1 cellular context compared by ENCODE assay signal in the genomic region with DNA sequence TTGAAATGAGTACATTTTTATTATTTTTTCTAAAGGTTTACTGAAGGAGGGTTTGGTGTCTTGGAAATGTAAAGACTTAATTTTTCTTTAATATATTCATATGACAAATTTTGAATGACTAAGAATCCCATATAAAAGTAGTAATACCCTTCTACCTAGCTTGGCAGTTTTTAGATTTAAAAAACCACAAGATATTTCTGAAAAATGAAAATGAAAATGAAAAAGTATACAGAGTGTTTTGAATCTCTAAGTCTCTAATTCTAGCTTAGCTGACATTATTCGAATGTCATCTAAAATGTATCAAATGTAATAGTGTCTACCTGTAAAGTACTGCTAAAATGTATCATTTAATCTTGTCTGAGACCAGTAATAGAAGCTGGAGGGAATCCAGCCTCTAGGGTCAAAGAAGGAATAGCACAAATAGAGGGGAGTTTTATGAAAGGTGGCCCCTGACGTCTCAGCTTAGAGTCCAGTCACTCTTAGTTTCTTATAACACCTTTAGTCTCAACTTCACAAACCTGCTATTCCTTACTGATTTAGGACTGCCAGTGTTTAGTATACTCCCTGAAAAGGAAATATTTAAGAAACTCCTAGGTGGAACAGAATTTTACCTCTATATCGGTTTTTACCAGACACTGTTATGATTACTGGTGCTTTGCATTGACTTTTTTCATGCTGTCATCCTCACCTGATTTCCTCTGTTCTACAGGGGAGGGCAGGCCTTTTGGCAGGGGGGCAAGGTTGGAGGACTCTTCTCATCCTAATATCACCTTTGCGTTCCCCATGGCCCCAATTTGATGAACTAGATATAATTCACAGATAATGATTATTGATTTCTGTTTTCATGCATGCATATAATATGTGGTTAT.
TF ChIP-seq lines count a peak whose summit lies in the region.

No MANE protein-coding gene starts in this region.

TF ChIP-seq in WTC11, 78 proteins besides CTCF, POLR2A, EP300 and RAD21 (continued from another document):
- TF ChIP-seq JUN (CRISPR knock-in tag; IDR thresholded peaks at IDR 0.05) (no peak), ESRRA (CRISPR knock-in tag; IDR thresholded peaks at IDR 0.05; ENCODE audit: borderline replicate concordance) (no peak), TEAD4 (CRISPR knock-in tag; IDR thresholded peaks at IDR 0.05) (no peak), GABPB1 (CRISPR knock-in tag; IDR thresholded peaks at IDR 0.05) (no peak), ZNF121 (CRISPR knock-in tag; IDR thresholded peaks at IDR 0.05) (no peak)
- TF ChIP-seq, protein P1, sequence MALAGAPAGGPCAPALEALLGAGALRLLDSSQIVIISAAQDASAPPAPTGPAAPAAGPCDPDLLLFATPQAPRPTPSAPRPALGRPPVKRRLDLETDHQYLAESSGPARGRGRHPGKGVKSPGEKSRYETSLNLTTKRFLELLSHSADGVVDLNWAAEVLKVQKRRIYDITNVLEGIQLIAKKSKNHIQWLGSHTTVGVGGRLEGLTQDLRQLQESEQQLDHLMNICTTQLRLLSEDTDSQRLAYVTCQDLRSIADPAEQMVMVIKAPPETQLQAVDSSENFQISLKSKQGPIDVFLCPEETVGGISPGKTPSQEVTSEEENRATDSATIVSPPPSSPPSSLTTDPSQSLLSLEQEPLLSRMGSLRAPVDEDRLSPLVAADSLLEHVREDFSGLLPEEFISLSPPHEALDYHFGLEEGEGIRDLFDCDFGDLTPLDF (CRISPR knock-in tag; IDR thresholded peaks at IDR 0.05), result no peak
- TF ChIP-seq, protein P2, sequence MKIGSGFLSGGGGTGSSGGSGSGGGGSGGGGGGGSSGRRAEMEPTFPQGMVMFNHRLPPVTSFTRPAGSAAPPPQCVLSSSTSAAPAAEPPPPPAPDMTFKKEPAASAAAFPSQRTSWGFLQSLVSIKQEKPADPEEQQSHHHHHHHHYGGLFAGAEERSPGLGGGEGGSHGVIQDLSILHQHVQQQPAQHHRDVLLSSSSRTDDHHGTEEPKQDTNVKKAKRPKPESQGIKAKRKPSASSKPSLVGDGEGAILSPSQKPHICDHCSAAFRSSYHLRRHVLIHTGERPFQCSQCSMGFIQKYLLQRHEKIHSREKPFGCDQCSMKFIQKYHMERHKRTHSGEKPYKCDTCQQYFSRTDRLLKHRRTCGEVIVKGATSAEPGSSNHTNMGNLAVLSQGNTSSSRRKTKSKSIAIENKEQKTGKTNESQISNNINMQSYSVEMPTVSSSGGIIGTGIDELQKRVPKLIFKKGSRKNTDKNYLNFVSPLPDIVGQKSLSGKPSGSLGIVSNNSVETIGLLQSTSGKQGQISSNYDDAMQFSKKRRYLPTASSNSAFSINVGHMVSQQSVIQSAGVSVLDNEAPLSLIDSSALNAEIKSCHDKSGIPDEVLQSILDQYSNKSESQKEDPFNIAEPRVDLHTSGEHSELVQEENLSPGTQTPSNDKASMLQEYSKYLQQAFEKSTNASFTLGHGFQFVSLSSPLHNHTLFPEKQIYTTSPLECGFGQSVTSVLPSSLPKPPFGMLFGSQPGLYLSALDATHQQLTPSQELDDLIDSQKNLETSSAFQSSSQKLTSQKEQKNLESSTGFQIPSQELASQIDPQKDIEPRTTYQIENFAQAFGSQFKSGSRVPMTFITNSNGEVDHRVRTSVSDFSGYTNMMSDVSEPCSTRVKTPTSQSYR (CRISPR knock-in tag; IDR thresholded peaks at IDR 0.05), result no peak
- TF ChIP-seq, protein P3, sequence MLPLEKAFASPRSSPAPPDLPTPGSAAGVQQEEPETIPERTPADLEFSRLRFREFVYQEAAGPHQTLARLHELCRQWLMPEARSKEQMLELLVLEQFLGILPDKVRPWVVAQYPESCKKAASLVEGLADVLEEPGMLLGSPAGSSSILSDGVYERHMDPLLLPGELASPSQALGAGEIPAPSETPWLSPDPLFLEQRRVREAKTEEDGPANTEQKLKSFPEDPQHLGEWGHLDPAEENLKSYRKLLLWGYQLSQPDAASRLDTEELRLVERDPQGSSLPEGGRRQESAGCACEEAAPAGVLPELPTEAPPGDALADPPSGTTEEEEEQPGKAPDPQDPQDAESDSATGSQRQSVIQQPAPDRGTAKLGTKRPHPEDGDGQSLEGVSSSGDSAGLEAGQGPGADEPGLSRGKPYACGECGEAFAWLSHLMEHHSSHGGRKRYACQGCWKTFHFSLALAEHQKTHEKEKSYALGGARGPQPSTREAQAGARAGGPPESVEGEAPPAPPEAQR (CRISPR knock-in tag; IDR thresholded peaks at IDR 0.05), result no peak
- TF ChIP-seq, protein P4, sequence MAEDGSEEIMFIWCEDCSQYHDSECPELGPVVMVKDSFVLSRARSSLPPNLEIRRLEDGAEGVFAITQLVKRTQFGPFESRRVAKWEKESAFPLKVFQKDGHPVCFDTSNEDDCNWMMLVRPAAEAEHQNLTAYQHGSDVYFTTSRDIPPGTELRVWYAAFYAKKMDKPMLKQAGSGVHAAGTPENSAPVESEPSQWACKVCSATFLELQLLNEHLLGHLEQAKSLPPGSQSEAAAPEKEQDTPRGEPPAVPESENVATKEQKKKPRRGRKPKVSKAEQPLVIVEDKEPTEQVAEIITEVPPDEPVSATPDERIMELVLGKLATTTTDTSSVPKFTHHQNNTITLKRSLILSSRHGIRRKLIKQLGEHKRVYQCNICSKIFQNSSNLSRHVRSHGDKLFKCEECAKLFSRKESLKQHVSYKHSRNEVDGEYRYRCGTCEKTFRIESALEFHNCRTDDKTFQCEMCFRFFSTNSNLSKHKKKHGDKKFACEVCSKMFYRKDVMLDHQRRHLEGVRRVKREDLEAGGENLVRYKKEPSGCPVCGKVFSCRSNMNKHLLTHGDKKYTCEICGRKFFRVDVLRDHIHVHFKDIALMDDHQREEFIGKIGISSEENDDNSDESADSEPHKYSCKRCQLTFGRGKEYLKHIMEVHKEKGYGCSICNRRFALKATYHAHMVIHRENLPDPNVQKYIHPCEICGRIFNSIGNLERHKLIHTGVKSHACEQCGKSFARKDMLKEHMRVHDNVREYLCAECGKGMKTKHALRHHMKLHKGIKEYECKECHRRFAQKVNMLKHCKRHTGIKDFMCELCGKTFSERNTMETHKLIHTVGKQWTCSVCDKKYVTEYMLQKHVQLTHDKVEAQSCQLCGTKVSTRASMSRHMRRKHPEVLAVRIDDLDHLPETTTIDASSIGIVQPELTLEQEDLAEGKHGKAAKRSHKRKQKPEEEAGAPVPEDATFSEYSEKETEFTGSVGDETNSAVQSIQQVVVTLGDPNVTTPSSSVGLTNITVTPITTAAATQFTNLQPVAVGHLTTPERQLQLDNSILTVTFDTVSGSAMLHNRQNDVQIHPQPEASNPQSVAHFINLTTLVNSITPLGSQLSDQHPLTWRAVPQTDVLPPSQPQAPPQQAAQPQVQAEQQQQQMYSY (CRISPR knock-in tag; IDR thresholded peaks at IDR 0.05), result no peak
